ENCODE assay signal across 37 cellular contexts in the genomic region with DNA sequence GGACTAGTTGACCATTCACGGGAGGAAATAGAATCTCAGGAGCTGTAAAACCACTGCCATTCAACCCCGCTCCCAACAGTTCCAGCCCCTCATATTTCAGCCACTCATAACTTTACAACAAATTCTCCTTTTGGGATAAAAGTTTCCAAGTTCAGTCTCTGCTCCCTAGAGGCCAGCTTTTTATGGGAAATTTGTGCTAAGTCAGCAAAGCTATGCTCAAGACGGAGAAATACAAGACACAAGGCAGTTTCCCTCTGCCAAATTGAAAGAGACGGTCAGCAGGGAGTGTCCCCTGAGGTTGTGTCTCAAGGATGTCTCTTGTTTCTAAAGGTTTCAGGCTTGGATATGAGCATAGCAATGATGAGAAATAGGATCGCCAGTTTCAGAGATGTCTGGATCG.
"Had no signal": no experiment of that assay in that cellular context is flagged by ENCODE, and none has a peak within 500 bp of the region (broad histone marks: within the 10 kb centered on the region; RNA-seq: fewer than 3 reads in every experiment).

No MANE protein-coding gene starts in this region.

- H3K4me1 ChIP-seq: adrenal gland, body of pancreas, breast epithelium had no signal

- H3K36me3 ChIP-seq: adrenal gland, brain microvascular endothelial cell, breast epithelium had no signal

- H3K27ac ChIP-seq: adrenal gland, body of pancreas, brain microvascular endothelial cell, breast epithelium, VCaP had no signal

- H3K4me3 ChIP-seq: adrenal gland, body of pancreas, breast epithelium had no signal

- FAIRE-seq: astrocyte, TTC549 had no signal

- H3K9me3 Mint-ChIP-seq: activated B cell treated with CpG ODN at 0.5 μM for 24 hours; activated CD8-positive, alpha-beta T cell treated with anti-CD3 and anti-CD28 coated beads for 36 hours; activated naive CD4-positive, alpha-beta T cell treated with anti-CD3 and anti-CD28 coated beads for 36 hours; activated naive CD8-positive, alpha-beta T cell treated with anti-CD3 and anti-CD28 coated beads for 36 hours; T-helper 2 cell treated with Interferon-gamma antibody and Interleukin-4, amounts not matched to agents 5 μg/mL and 100 μg/mL, for 36 hours had no signal

- H3K27ac Mint-ChIP-seq: activated B cell treated with CpG ODN at 0.5 μM for 24 hours; activated CD4-positive, alpha-beta memory T cell treated with anti-CD3 and anti-CD28 coated beads for 36 hours; activated CD4-positive, alpha-beta T cell treated with anti-CD3 and anti-CD28 coated beads, Interleukin-2, amount 10 ng/mL, durations not matched to agents 24 days and 14 days; activated CD8-positive, alpha-beta T cell treated with anti-CD3 and anti-CD28 coated beads for 36 hours; activated naive CD4-positive, alpha-beta T cell treated with anti-CD3 and anti-CD28 coated beads for 36 hours; activated naive CD4-positive, alpha-beta T cell treated with anti-CD3 and anti-CD28 coated beads, Interleukin-2, amount 50 U/mL, for 72 hours; activated naive CD8-positive, alpha-beta T cell treated with anti-CD3 and anti-CD28 coated beads for 36 hours; activated T-cell treated with anti-CD3 and anti-CD28 coated beads, Interleukin-2, amount 50 U/mL, for 72 hours; activated T-helper 1 cell treated with anti-CD3 and anti-CD28 coated beads, Interleukin-12 subunit alpha, Interleukin-12 subunit beta, Interleukin-2, Interleukin-4 antibody, amounts not matched to agents 30 ng/mL and 10 ng/mL and 1 ng/mL, durations not matched to agents 14 hours and 24 hours and 36 hours; activated T-helper 17 cell treated with anti-CD3 and anti-CD28 coated beads, Interleukin-2, amount 50 U/mL, for 72 hours; T-helper 1 cell treated with Interleukin-12 subunit alpha and Interleukin-12 subunit beta and Interleukin-4 antibody, amounts not matched to agents 30 μg/mL and 1 μg/mL, for 36 hours; T-helper 2 cell treated with Interferon-gamma antibody and Interleukin-4, amounts not matched to agents 5 μg/mL and 100 μg/mL, for 36 hours had no signal

- H3K4me1 Mint-ChIP-seq: activated B cell treated with CpG ODN at 0.5 μM for 24 hours; activated CD4-positive, alpha-beta T cell treated with anti-CD3 and anti-CD28 coated beads, Interleukin-2, amount 10 ng/mL, durations not matched to agents 24 days and 14 days; activated T-helper 17 cell treated with anti-CD3 and anti-CD28 coated beads, Interleukin-2, amount 50 U/mL, for 72 hours had no signal

- H3K9me3 ChIP-seq: adrenal gland, body of pancreas, breast epithelium had no signal

- H3K36me3 Mint-ChIP-seq: activated CD4-positive, alpha-beta memory T cell treated with anti-CD3 and anti-CD28 coated beads for 36 hours; activated naive CD4-positive, alpha-beta T cell treated with anti-CD3 and anti-CD28 coated beads, Interleukin-2, amount 50 U/mL, for 72 hours; activated naive CD8-positive, alpha-beta T cell treated with anti-CD3 and anti-CD28 coated beads for 36 hours had no signal

- ATAC-seq: activated CD8-positive, alpha-beta T cell treated with anti-CD3 and anti-CD28 coated beads for 36 hours; activated naive CD4-positive, alpha-beta T cell treated with anti-CD3 and anti-CD28 coated beads, Interleukin-2, amount 50 U/mL, for 72 hours; activated T-cell treated with anti-CD3 and anti-CD28 coated beads, Interleukin-2, amount 50 U/mL, for 4 hours; activated T-cell treated with anti-CD3 and anti-CD28 coated beads, Interleukin-2, amount 50 U/mL, for 72 hours; activated T-helper 17 cell treated with anti-CD3 and anti-CD28 coated beads, Interleukin-2, amount 50 U/mL, for 72 hours; body of pancreas had no signal

- H3K4me3 Mint-ChIP-seq: activated B cell treated with CpG ODN at 0.5 μM for 24 hours; activated CD4-positive, alpha-beta memory T cell treated with anti-CD3 and anti-CD28 coated beads for 36 hours; activated CD4-positive, alpha-beta T cell treated with anti-CD3 and anti-CD28 coated beads, Interleukin-2, amount 10 ng/mL, durations not matched to agents 24 days and 14 days; activated CD8-positive, alpha-beta T cell treated with anti-CD3 and anti-CD28 coated beads for 36 hours; activated naive CD4-positive, alpha-beta T cell treated with anti-CD3 and anti-CD28 coated beads for 36 hours; activated naive CD8-positive, alpha-beta T cell treated with anti-CD3 and anti-CD28 coated beads for 36 hours; activated T-cell treated with anti-CD3 and anti-CD28 coated beads, Interleukin-2, amount 50 U/mL, for 4 hours; activated T-cell treated with anti-CD3 and anti-CD28 coated beads, Interleukin-2, amount 50 U/mL, for 72 hours; activated T-helper 1 cell treated with anti-CD3 and anti-CD28 coated beads, Interleukin-12 subunit alpha, Interleukin-12 subunit beta, Interleukin-2, Interleukin-4 antibody, amounts not matched to agents 30 ng/mL and 10 ng/mL and 1 ng/mL, durations not matched to agents 14 hours and 24 hours and 36 hours; activated T-helper 17 cell treated with anti-CD3 and anti-CD28 coated beads, Interleukin-2, amount 50 U/mL, for 72 hours; T-helper 1 cell treated with Interleukin-12 subunit alpha and Interleukin-12 subunit beta and Interleukin-4 antibody, amounts not matched to agents 30 μg/mL and 1 μg/mL, for 36 hours; T-helper 2 cell treated with Interferon-gamma antibody and Interleukin-4, amounts not matched to agents 5 μg/mL and 100 μg/mL, for 36 hours had no signal

- H3K27me3 ChIP-seq: adrenal gland, body of pancreas, brain microvascular endothelial cell, breast epithelium had no signal

- DNase-seq: activated B cell treated with CpG ODN at 0.5 μM for 24 hours; activated CD4-positive, alpha-beta memory T cell treated with anti-CD3 and anti-CD28 coated beads for 36 hours; activated CD4-positive, alpha-beta T cell treated with anti-CD3 and anti-CD28 coated beads for 4 hours; activated CD4-positive, alpha-beta T cell treated with anti-CD3 and anti-CD28 coated beads, Interleukin-2, amount 10 ng/mL, durations not matched to agents 24 days and 14 days; activated CD4-positive, alpha-beta T cell treated with anti-CD3 and anti-CD28 coated beads, Interleukin-2, amount 50 U/mL, for 1 hour; activated CD4-positive, alpha-beta T cell treated with anti-CD3 and anti-CD28 coated beads, Interleukin-2, amount 50 U/mL, for 4 hours; activated CD4-positive, CD25-positive, alpha-beta regulatory T cell treated with anti-CD3 and anti-CD28 coated beads, Interleukin-2, amount 50 U/mL, for 72 hours; activated CD8-positive, alpha-beta memory T cell treated with anti-CD3 and anti-CD28 coated beads, Interleukin-2, amount 50 U/mL, for 4 hours; activated CD8-positive, alpha-beta T cell treated with anti-CD3 and anti-CD28 coated beads for 36 hours; activated effector memory CD4-positive, alpha-beta T cell treated with anti-CD3 and anti-CD28 coated beads, Interleukin-2, amount 50 U/mL, for 16 hours; activated gamma-delta T cell treated with Interleukin-2 at 50 U/mL for 16 hours; activated naive CD4-positive, alpha-beta T cell; activated naive CD4-positive, alpha-beta T cell treated with anti-CD3 and anti-CD28 coated beads for 36 hours; activated naive CD4-positive, alpha-beta T cell treated with anti-CD3 and anti-CD28 coated beads, Interleukin-2, amount 50 U/mL, for 16 hours; activated naive CD8-positive, alpha-beta T cell treated with anti-CD3 and anti-CD28 coated beads for 36 hours; activated T-cell treated with anti-CD3 and anti-CD28 coated beads for 4 hours; activated T-cell treated with anti-CD3 and anti-CD28 coated beads, Interleukin-2, amount 50 U/mL, for 1 hour; activated T-cell treated with anti-CD3 and anti-CD28 coated beads, Interleukin-2, amount 50 U/mL, for 4 hours; activated T-cell treated with anti-CD3 and anti-CD28 coated beads, Interleukin-2, amount 50 U/mL, for 72 hours; adrenal gland; amniotic stem cell; aorta; body of pancreas; brain microvascular endothelial cell; central memory CD4-positive, alpha-beta T cell; T-helper 1 cell; T-helper 2 cell; T-helper 9 cell had no signal

- H3K27me3 Mint-ChIP-seq: activated B cell treated with CpG ODN at 0.5 μM for 24 hours; activated CD4-positive, alpha-beta T cell treated with anti-CD3 and anti-CD28 coated beads, Interleukin-2, amount 10 ng/mL, durations not matched to agents 24 days and 14 days; activated naive CD8-positive, alpha-beta T cell treated with anti-CD3 and anti-CD28 coated beads for 36 hours; activated T-helper 17 cell treated with anti-CD3 and anti-CD28 coated beads, Interleukin-2, amount 50 U/mL, for 72 hours had no signal
